ENCODE assay signal across 1 cellular context in genomic region chr1:12657060-12657866, GRCh38.
A peak's percentile ranks its signal among the peaks of the same experiment; 100 is the strongest.
TF ChIP-seq lines count a peak whose summit lies in the region.

No MANE protein-coding gene starts in this region.

TF ChIP-seq in K562, 482 proteins besides CTCF, POLR2A, EP300 and RAD21 (continued from another document and continues in another):
- TF ChIP-seq CHAMP1 (IDR thresholded peaks at IDR 0.05), result no peak
- no peak for TF ChIP-seq JUN (IDR thresholded peaks at IDR 0.05; ENCODE audit: borderline replicate concordance, low read depth, low read length)
- TF ChIP-seq JUN (CRISPR knock-in tag; IDR thresholded peaks at IDR 0.05; ENCODE audit: borderline replicate concordance), result no peak
- TF ChIP-seq KDM5B (IDR thresholded peaks at IDR 0.05; ENCODE audit: insufficient replicate concordance, low read depth, low read length), result peak; percentile 98
- no peak for TF ChIP-seq COPS2 (conservative IDR thresholded peaks at IDR 0.05)
- TF ChIP-seq FOXO4 (CRISPR knock-in tag; IDR thresholded peaks at IDR 0.05), result no peak
- TF ChIP-seq SREBF2 (CRISPR knock-in tag; IDR thresholded peaks at IDR 0.05), result no peak
- no peak for TF ChIP-seq FOXP4 (CRISPR knock-in tag; IDR thresholded peaks at IDR 0.05; ENCODE audit: borderline replicate concordance)
- peak in 1 of 2 experiments; percentile 12; a peak in 2 of 4 replicates for TF ChIP-seq MLLT1 (IDR thresholded peaks at IDR 0.05)
- no peak for TF ChIP-seq FOXM1 (IDR thresholded peaks at IDR 0.05; ENCODE audit: low read depth)
- no peak for TF ChIP-seq FOXM1 (CRISPR knock-in tag; IDR thresholded peaks at IDR 0.05; ENCODE audit: low read depth)
- peak; percentile 34; the same call in 1 of the 2 replicates for TF ChIP-seq JUND (IDR thresholded peaks at IDR 0.05; ENCODE audit: borderline replicate concordance, low read depth, low read length)
- no peak; the same call in 2 of the 3 replicates for TF ChIP-seq JUND (tag; IDR thresholded peaks at IDR 0.05; ENCODE audit: borderline replicate concordance, low read depth, low read length)
- TF ChIP-seq AFF1 (IDR thresholded peaks at IDR 0.05; ENCODE audit: low read depth in 1 of 2, partially characterized antibody in 2 of 2), result no peak
- no peak for TF ChIP-seq SP2 (IDR thresholded peaks at IDR 0.05; ENCODE audit: extremely low read depth, low read depth, low read length, poor library complexity, severe bottlenecking)
- no peak for TF ChIP-seq ERF (CRISPR knock-in tag; IDR thresholded peaks at IDR 0.05)
- no peak for TF ChIP-seq NFE2 (IDR thresholded peaks at IDR 0.05; ENCODE audit: low read depth)
- no peak for TF ChIP-seq SNAPC5 (CRISPR knock-in tag; IDR thresholded peaks at IDR 0.05)
- TF ChIP-seq HDAC2 (IDR thresholded peaks at IDR 0.05), result peak; percentile 82
- no peak for TF ChIP-seq KLF13 (tag; IDR thresholded peaks at IDR 0.05; ENCODE audit: borderline replicate concordance, low read depth)
- TF ChIP-seq CBX8 (IDR thresholded peaks at IDR 0.05; ENCODE audit: borderline replicate concordance, extremely low read depth, low read depth, low read length, poor library complexity, severe bottlenecking), result no peak
- no peak for TF ChIP-seq IRF1 (CRISPR knock-in tag; IDR thresholded peaks at IDR 0.05; ENCODE audit: borderline replicate concordance)
- TF ChIP-seq GABPA (tag; conservative IDR thresholded peaks at IDR 0.05; ENCODE audit: low read depth), result no peak
- TF ChIP-seq MEF2A (IDR thresholded peaks at IDR 0.05; ENCODE audit: control insufficient read depth, low read depth, low read length), result no peak
- TF ChIP-seq SREBF1 (IDR thresholded peaks at IDR 0.05; ENCODE audit: borderline replicate concordance, low read depth, low read length), result no peak
- no peak for TF ChIP-seq CTCFL (IDR thresholded peaks at IDR 0.05; ENCODE audit: borderline replicate concordance, insufficient read depth, low read depth, low read length, poor library complexity, severe bottlenecking)
- peak; percentile 47; the same call in 1 of the 2 replicates for TF ChIP-seq NCOA1 (IDR thresholded peaks at IDR 0.05; ENCODE audit: low read depth)
- TF ChIP-seq ZBTB12 (CRISPR knock-in tag; IDR thresholded peaks at IDR 0.05), result no peak
- peak; percentile 53 for TF ChIP-seq TAF1 (IDR thresholded peaks at IDR 0.05; ENCODE audit: control insufficient read depth, extremely low read depth, insufficient read depth, low read length, severe bottlenecking)
- no peak for TF ChIP-seq BRCA1 (IDR thresholded peaks at IDR 0.05)
- no peak for TF ChIP-seq BRCA1 (CRISPR knock-in tag; IDR thresholded peaks at IDR 0.05)
- no peak for TF ChIP-seq HNRNPH1 (optimal IDR thresholded peaks at IDR 0.05; ENCODE audit: low read depth, low read length)
- TF ChIP-seq THRAP3 (IDR thresholded peaks at IDR 0.05; ENCODE audit: borderline replicate concordance), result no peak
- TF ChIP-seq KHSRP (IDR thresholded peaks at IDR 0.05), result no peak
- peak; percentile 62 to 64; a peak in 2 of 4 replicates for TF ChIP-seq FOXK2 (conservative IDR thresholded peaks at IDR 0.05 in 1 of 2, IDR thresholded peaks at IDR 0.05 in 1 of 2; ENCODE audit: low read depth in 2 of 2)
- TF ChIP-seq CHD4 (IDR thresholded peaks at IDR 0.05; ENCODE audit: insufficient read depth, insufficient replicate concordance, low read depth, low read length, poor library complexity, severe bottlenecking), result no peak
- no peak for TF ChIP-seq SMARCC2 (IDR thresholded peaks at IDR 0.05; ENCODE audit: low read depth)
- TF ChIP-seq HLTF (IDR thresholded peaks at IDR 0.05), result 0 out of 2 replicates have a peak, but pooled peaks have one; percentile 15
- 0 out of 2 replicates have a peak, but pooled peaks have one; percentile 28 for TF ChIP-seq RFX5 (IDR thresholded peaks at IDR 0.05; ENCODE audit: low read depth, low read length)
